20 cellular contexts compared by ENCODE assay signal in the genomic region with DNA sequence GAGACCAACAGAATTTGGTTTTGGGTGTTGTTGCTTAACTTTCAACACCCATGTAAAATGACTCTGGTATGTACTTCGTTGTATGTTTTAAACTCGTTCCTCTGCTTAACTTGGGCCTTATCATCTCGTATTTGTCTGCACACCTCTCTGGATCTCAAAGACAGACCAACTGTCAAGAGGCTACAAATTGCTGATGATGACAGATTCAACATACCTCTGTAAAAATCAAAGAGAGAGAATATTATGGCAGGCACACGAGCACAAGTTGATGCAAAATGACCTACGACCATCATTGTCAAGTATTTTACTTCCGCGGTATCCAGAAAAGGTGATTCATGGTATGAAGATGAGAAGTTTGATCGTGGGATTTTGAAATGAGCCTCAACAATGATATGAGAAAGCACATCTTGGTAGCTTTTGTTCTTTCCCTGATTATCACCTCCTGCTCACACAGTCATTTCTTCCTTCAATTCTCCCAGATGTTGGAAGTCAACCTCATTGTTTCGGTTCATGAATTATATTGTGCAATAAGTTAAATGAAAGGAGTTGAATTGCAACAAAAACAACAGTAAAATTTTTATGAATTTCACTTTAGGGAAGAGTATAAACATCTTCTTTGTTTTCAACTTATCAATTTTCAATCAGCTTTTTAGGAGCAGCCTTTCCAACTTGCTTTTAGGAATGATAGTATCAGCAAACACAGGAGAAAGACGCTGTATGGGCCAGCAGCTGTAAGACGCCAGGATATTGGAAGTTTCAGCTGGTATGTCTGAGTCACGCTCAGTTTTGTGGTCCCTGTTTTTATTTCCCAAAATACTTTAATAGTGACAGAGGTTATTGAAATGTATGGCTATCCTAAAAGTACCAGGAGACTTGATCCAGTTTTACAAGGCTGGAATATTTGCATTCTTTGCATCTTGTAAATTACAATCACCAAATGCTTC.
"Had no signal": no experiment of that assay in that cellular context is flagged by ENCODE, and none has a peak within 500 bp of the region (broad histone marks: within the 10 kb centered on the region; RNA-seq: fewer than 3 reads in every experiment).

No MANE protein-coding gene starts in this region.

- H3K27me3 Mint-ChIP-seq: activated naive CD4-positive, alpha-beta T cell treated with anti-CD3 and anti-CD28 coated beads, Interleukin-2, amount 10 ng/mL, durations not matched to agents 7 days and 5 days; stimulated activated memory B cell treated with anti-CD40 and anti-IgM and Interleukin-4, amounts not matched to agents 10 μg/mL and 1 μg/mL and 100 μg/mL, for 72 hours had no signal

- H3K9me3 Mint-ChIP-seq: activated naive CD4-positive, alpha-beta T cell treated with anti-CD3 and anti-CD28 coated beads, Interleukin-2, amount 10 ng/mL, durations not matched to agents 7 days and 5 days; activated T-helper 17 cell treated with anti-CD3 and anti-CD28 coated beads, Interleukin-2, amount 50 U/mL, for 72 hours; naive thymus-derived CD4-positive, alpha-beta T cell; stimulated activated memory B cell treated with anti-CD40 and anti-IgM and Interleukin-4, amounts not matched to agents 10 μg/mL and 1 μg/mL and 100 μg/mL, for 72 hours; T-helper 1 cell treated with Interleukin-12 subunit alpha and Interleukin-12 subunit beta and Interleukin-4 antibody, amounts not matched to agents 30 μg/mL and 1 μg/mL, for 36 hours; WTC11 had no signal

- H3K4me1 ChIP-seq: adrenal gland, right atrium auricular region, transverse colon had no signal

- H3K27me3 ChIP-seq: adrenal gland, neutrophil, right atrium auricular region, spleen, transverse colon had no signal

- H3K9me3 ChIP-seq: adrenal gland, neutrophil, right atrium auricular region, spleen, transverse colon had no signal

- H3K27ac Mint-ChIP-seq: activated naive CD4-positive, alpha-beta T cell treated with anti-CD3 and anti-CD28 coated beads, Interleukin-2, amount 10 ng/mL, durations not matched to agents 7 days and 5 days; activated T-helper 17 cell treated with anti-CD3 and anti-CD28 coated beads, Interleukin-2, amount 50 U/mL, for 72 hours; naive thymus-derived CD4-positive, alpha-beta T cell; stimulated activated memory B cell treated with anti-CD40 and anti-IgM and Interleukin-4, amounts not matched to agents 10 μg/mL and 1 μg/mL and 100 μg/mL, for 72 hours; T-helper 1 cell treated with Interleukin-12 subunit alpha and Interleukin-12 subunit beta and Interleukin-4 antibody, amounts not matched to agents 30 μg/mL and 1 μg/mL, for 36 hours; WTC11 had no signal

- H3K36me3 Mint-ChIP-seq: activated naive CD4-positive, alpha-beta T cell treated with anti-CD3 and anti-CD28 coated beads, Interleukin-2, amount 10 ng/mL, durations not matched to agents 7 days and 5 days; naive thymus-derived CD4-positive, alpha-beta T cell; stimulated activated memory B cell treated with anti-CD40 and anti-IgM and Interleukin-4, amounts not matched to agents 10 μg/mL and 1 μg/mL and 100 μg/mL, for 72 hours; WTC11 had no signal

- H3K4me1 Mint-ChIP-seq: activated naive CD4-positive, alpha-beta T cell treated with anti-CD3 and anti-CD28 coated beads, Interleukin-2, amount 10 ng/mL, durations not matched to agents 7 days and 5 days; activated T-helper 17 cell treated with anti-CD3 and anti-CD28 coated beads, Interleukin-2, amount 50 U/mL, for 72 hours; naive thymus-derived CD4-positive, alpha-beta T cell; stimulated activated memory B cell treated with anti-CD40 and anti-IgM and Interleukin-4, amounts not matched to agents 10 μg/mL and 1 μg/mL and 100 μg/mL, for 72 hours had no signal

- H3K4me3 Mint-ChIP-seq: activated naive CD4-positive, alpha-beta T cell treated with anti-CD3 and anti-CD28 coated beads, Interleukin-2, amount 10 ng/mL, durations not matched to agents 7 days and 5 days; activated T-helper 17 cell treated with anti-CD3 and anti-CD28 coated beads, Interleukin-2, amount 50 U/mL, for 72 hours; naive thymus-derived CD4-positive, alpha-beta T cell; stimulated activated memory B cell treated with anti-CD40 and anti-IgM and Interleukin-4, amounts not matched to agents 10 μg/mL and 1 μg/mL and 100 μg/mL, for 72 hours; T-helper 1 cell treated with Interleukin-12 subunit alpha and Interleukin-12 subunit beta and Interleukin-4 antibody, amounts not matched to agents 30 μg/mL and 1 μg/mL, for 36 hours; WTC11 had no signal

- DNase-seq: activated CD4-positive, alpha-beta T cell treated with anti-CD3 and anti-CD28 coated beads, Interleukin-2, amount 50 U/mL, for 1 hour; activated naive CD4-positive, alpha-beta T cell treated with anti-CD3 and anti-CD28 coated beads, Interleukin-2, amount 10 ng/mL, durations not matched to agents 7 days and 5 days; activated T-cell treated with anti-CD3 and anti-CD28 coated beads for 4 hours; adrenal gland; caudate nucleus; effector CD4-positive, alpha-beta T cell; naive thymus-derived CD4-positive, alpha-beta T cell; spleen; stimulated activated CD4-positive, alpha-beta T cell treated with anti-CD3 and anti-CD28 coated beads, Interleukin-1b, Interleukin-23, amount 100 ng/mL, for 48 hours; substantia nigra; transverse colon had no signal

- H3K4me3 ChIP-seq: adrenal gland, coronary artery, lung, right atrium auricular region, spleen, transverse colon had no signal

- H3K36me3 ChIP-seq: adrenal gland, neutrophil, right atrium auricular region, spleen, transverse colon had no signal

- ATAC-seq: activated T-helper 17 cell treated with anti-CD3 and anti-CD28 coated beads, Interleukin-2, amount 50 U/mL, for 72 hours; naive thymus-derived CD4-positive, alpha-beta T cell; stimulated activated memory B cell treated with anti-CD40 and anti-IgM and Interleukin-4, amounts not matched to agents 10 μg/mL and 1 μg/mL and 100 μg/mL, for 72 hours; WTC11 had no signal

- H3K27ac ChIP-seq: coronary artery, epithelial cell of prostate, neutrophil, right atrium auricular region, spleen, transverse colon had no signal
